18 cellular contexts compared by ENCODE assay signal in the genomic region with DNA sequence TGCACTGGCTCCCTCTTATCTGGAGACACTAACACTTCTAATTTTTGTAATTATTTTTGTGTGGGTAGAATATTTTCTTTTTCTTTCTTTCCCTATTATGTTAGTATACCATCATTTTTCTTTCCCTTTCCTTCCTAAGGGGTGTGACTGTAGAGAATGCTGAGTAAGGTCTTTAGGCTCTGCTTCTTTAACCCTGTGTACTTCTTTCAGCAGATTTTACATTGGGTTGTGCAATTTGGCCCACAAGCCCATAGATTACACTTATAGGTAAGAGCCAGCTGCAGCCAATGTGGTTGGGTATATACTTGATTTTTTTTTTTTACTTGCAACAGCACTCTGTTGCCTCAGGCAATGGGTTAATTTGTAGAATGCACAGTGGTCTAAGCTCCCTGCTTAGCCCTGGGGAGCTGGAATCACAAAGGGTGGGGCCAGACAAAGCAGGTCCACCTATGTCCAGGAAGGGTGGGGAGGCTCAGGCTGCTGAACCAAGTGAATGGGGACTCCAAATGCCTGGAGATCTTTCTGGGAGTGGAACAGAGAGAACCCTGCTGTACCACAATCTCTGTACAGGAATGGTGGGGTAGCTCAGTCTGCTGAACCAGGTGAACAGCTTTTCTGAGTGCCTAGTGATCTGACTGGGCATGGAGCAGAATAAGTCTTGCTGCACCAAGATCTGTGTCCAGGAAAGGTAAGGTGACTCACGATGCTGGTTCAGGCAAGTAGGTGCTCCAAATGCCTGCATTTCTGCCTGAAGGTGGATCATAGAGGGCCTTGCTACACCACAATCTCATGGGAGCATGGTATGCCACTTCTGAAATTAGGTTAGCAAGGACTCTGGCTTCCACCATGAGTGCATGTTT.
A peak's percentile ranks its signal among the peaks of the same experiment; 100 is the strongest.
DNase-seq lines count a peak whose midpoint lies in the region; ATAC-seq, FAIRE-seq and TF ChIP-seq lines count a peak whose summit lies in the region.
"Had no signal": no experiment of that assay in that cellular context is flagged by ENCODE, and none has a peak within 500 bp of the region (broad histone marks: within the 10 kb centered on the region; RNA-seq: fewer than 3 reads in every experiment).

No MANE protein-coding gene starts in this region.

- H2AFZ ChIP-seq in IMR-90 (replicated peaks; ENCODE audit: low read length, poor library complexity) = no peak overlapping the region

- no peak overlapping the region for H2AK9ac ChIP-seq in IMR-90 (replicated peaks; ENCODE audit: low read depth, low read length, poor library complexity)

- in situ Hi-C loops in IMR-90 (cut with MboI; ENCODE audit: low sequenced_read_pairs) = no loop called here

- no peak overlapping the region for H2BK20ac ChIP-seq in IMR-90 (ENCODE audit: low read depth, low read length)

- H4K8ac ChIP-seq in IMR-90 (ENCODE audit: low read depth in 2 of 2, low read length in 2 of 2) = no peak overlapping the region

- H3K4me3 ChIP-seq in A549 = no peak overlapping the region
- no peak overlapping the region for H3K4me3 ChIP-seq in IMR-90 (ENCODE audit: insufficient read depth, low read depth, low read length)
- H3K4me3 ChIP-seq in epithelial cell of esophagus (ENCODE audit: low read length) = no peak overlapping the region

- H3K79me1 ChIP-seq in IMR-90 (ENCODE audit: low read depth in 1 of 2, low read length in 2 of 2) = no peaks in the 10 kb centered on the region

- H3K4me1 Mint-ChIP-seq in activated T-helper 1 cell treated with anti-CD3 and anti-CD28 coated beads, Interleukin-12 subunit alpha, Interleukin-12 subunit beta, Interleukin-2, Interleukin-4 antibody, amounts not matched to agents 30 ng/mL and 10 ng/mL and 1 ng/mL, durations not matched to agents 14 hours and 24 hours and 36 hours (ENCODE audit: low read depth) = no peaks in the 10 kb centered on the region
- H3K4me1 Mint-ChIP-seq: CD4-positive, alpha-beta memory T cell; H9 had no signal

- dilution Hi-C loops in IMR-90 (cut with HindIII; ENCODE audit: low sequenced_read_pairs, unreplicated experiment) = no loop called here

- TF ChIP-seq POLR2A in A549 (IDR thresholded peaks at IDR 0.05; ENCODE audit: low read length) = no peak
- no peak for TF ChIP-seq POLR2A in IMR-90 (IDR thresholded peaks at IDR 0.05; ENCODE audit: low read depth, low read length)

- H3K27me3 ChIP-seq in IMR-90 (ENCODE audit: control insufficient read depth, insufficient read depth, low read length) (no peaks in the 10 kb centered on the region), foreskin keratinocyte (no peaks in the 10 kb centered on the region)
- H3K27me3 ChIP-seq: BE2C had no signal

- intact Hi-C loops in IMR-90 (cut with micrococcal nuclease) = no loop called here
- intact Hi-C loops in activated T-helper 1 cell treated with anti-CD3 and anti-CD28 coated beads, Interleukin-12 subunit alpha, Interleukin-12 subunit beta, Interleukin-2, Interleukin-4 antibody, amounts not matched to agents 30 ng/mL and 10 ng/mL and 1 ng/mL, durations not matched to agents 14 hours and 24 hours and 36 hours (cut with micrococcal nuclease) = no loop called here

- POLR2A ChIA-PET in A549 (lab: Yijun Ruan, JAX) = no interaction called here
- POLR2A ChIA-PET in IMR-90 (lab: Charles Lee; ENCODE audit: unreplicated experiment) = no interaction called here

- no peaks in the 10 kb centered on the region for H3K36me3 ChIP-seq in IMR-90 (ENCODE audit: control insufficient read depth, insufficient read depth, low read length)
- H3K36me3 ChIP-seq: BE2C had no signal

- TF ChIP-seq RAD21 in A549 (conservative IDR thresholded peaks at IDR 0.05 in 1 of 2, IDR thresholded peaks at IDR 0.05 in 1 of 2) = no peak
- no peak for TF ChIP-seq RAD21 in IMR-90 (IDR thresholded peaks at IDR 0.05; ENCODE audit: low read length)

- CTCF ChIA-PET in A549 (lab: Yijun Ruan, JAX) = no interaction called here
- CTCF ChIA-PET in IMR-90 (lab: Yijun Ruan, JAX) = no interaction called here

- H3K4ac ChIP-seq in IMR-90 (ENCODE audit: low read depth, low read length) = no peak overlapping the region

- no peaks in the 10 kb centered on the region for H3K4me1 ChIP-seq in A549
- H3K4me1 ChIP-seq in IMR-90 (ENCODE audit: control insufficient read depth, insufficient read depth, low read length) = no peaks in the 10 kb centered on the region
- no peaks in the 10 kb centered on the region for H3K4me1 ChIP-seq in foreskin keratinocyte
- H3K4me1 ChIP-seq: BE2C had no signal

- 0% methylated on average over 1 of the region's 1 CpG for WGBS in A549 (ENCODE audit: missing lambda C conversion rate)
- 83% methylated on average over 1 of the region's 1 CpG; no CpG with 5 or more reads in 1 of the 2 experiments for whole genome bisulfite sequencing in IMR-90 (ENCODE audit: extremely low coverage in 2 of 2, insufficient read length in 1 of 2), 2 experiments

- no peak overlapping the region for H3K14ac ChIP-seq in IMR-90 (replicated peaks; ENCODE audit: low read depth, low read length)

- no peak overlapping the region for H3K23ac ChIP-seq in IMR-90 (ENCODE audit: low read depth, low read length)

- no peak overlapping the region for H3K56ac ChIP-seq in IMR-90 (ENCODE audit: extremely low read depth, insufficient read depth, low read length)

- no peak overlapping the region for H3K27ac ChIP-seq in A549
- no peak overlapping the region for H3K27ac ChIP-seq in IMR-90 (ENCODE audit: insufficient read depth, low read length)
- H3K27ac ChIP-seq in foreskin keratinocyte = no peak overlapping the region
- H3K27ac ChIP-seq: C4-2B had no signal

- no peak overlapping the region for H3K18ac ChIP-seq in IMR-90 (ENCODE audit: low read depth, low read length)

- no peaks in the 10 kb centered on the region for H3K36me3 Mint-ChIP-seq in activated T-helper 1 cell treated with anti-CD3 and anti-CD28 coated beads, Interleukin-12 subunit alpha, Interleukin-12 subunit beta, Interleukin-2, Interleukin-4 antibody, amounts not matched to agents 30 ng/mL and 10 ng/mL and 1 ng/mL, durations not matched to agents 14 hours and 24 hours and 36 hours (ENCODE audit: low read depth)

- no peak for FAIRE-seq in A549 (lab: Jason Lieb, UNC)
- FAIRE-seq: A204.1, GM12892, GM19239 had no signal

- BruUV-seq in IMR-90 (replicated peaks; lab: Mats Ljungman, UMichigan) = no TSS peak

- H3K9me3 Mint-ChIP-seq in activated T-helper 1 cell treated with anti-CD3 and anti-CD28 coated beads, Interleukin-12 subunit alpha, Interleukin-12 subunit beta, Interleukin-2, Interleukin-4 antibody, amounts not matched to agents 30 ng/mL and 10 ng/mL and 1 ng/mL, durations not matched to agents 14 hours and 24 hours and 36 hours = peaks cover 25% of the 10 kb centered on the region

- no peak overlapping the region for H3K9ac ChIP-seq in IMR-90 (ENCODE audit: low read depth, low read length)

- no peaks in the 10 kb centered on the region for H3K9me1 ChIP-seq in IMR-90 (ENCODE audit: insufficient read depth, low read length)

- no peak for TF ChIP-seq EP300 in A549 (IDR thresholded peaks at IDR 0.05)

- no peak overlapping the region for H3K27ac Mint-ChIP-seq in activated T-helper 1 cell treated with anti-CD3 and anti-CD28 coated beads, Interleukin-12 subunit alpha, Interleukin-12 subunit beta, Interleukin-2, Interleukin-4 antibody, amounts not matched to agents 30 ng/mL and 10 ng/mL and 1 ng/mL, durations not matched to agents 14 hours and 24 hours and 36 hours
- H3K27ac Mint-ChIP-seq: CD4-positive, alpha-beta memory T cell; H9 had no signal

- H4K5ac ChIP-seq in IMR-90 (ENCODE audit: low read depth, low read length) = no peak overlapping the region

- no peak overlapping the region for H3K4me2 ChIP-seq in A549
- H3K4me2 ChIP-seq in IMR-90 (ENCODE audit: low read depth, low read length) = no peak overlapping the region

- H4K91ac ChIP-seq in IMR-90 (ENCODE audit: insufficient read depth, low read depth, low read length) = no peak overlapping the region

- no peak overlapping the region for H2BK5ac ChIP-seq in IMR-90 (ENCODE audit: low read depth, low read length, poor library complexity, severe bottlenecking)

- no peak overlapping the region for H2AK5ac ChIP-seq in IMR-90 (ENCODE audit: low read depth, low read length)

- H3K4me3 Mint-ChIP-seq in activated T-helper 1 cell treated with anti-CD3 and anti-CD28 coated beads, Interleukin-12 subunit alpha, Interleukin-12 subunit beta, Interleukin-2, Interleukin-4 antibody, amounts not matched to agents 30 ng/mL and 10 ng/mL and 1 ng/mL, durations not matched to agents 14 hours and 24 hours and 36 hours = no peak overlapping the region
- H3K4me3 Mint-ChIP-seq: CD4-positive, alpha-beta memory T cell; H9 had no signal

- H3K27me3 Mint-ChIP-seq in activated T-helper 1 cell treated with anti-CD3 and anti-CD28 coated beads, Interleukin-12 subunit alpha, Interleukin-12 subunit beta, Interleukin-2, Interleukin-4 antibody, amounts not matched to agents 30 ng/mL and 10 ng/mL and 1 ng/mL, durations not matched to agents 14 hours and 24 hours and 36 hours (ENCODE audit: insufficient read depth) = peaks cover under 1% of the 10 kb centered on the region

- TF ChIP-seq CTCF in A549 (IDR thresholded peaks at IDR 0.05) (no peak), IMR-90 (conservative IDR thresholded peaks at IDR 0.05; ENCODE audit: low read depth, low read length) (no peak), epithelial cell of esophagus (IDR thresholded peaks at IDR 0.05; ENCODE audit: insufficient read depth, low read depth, low read length, missing control alignments) (peak; percentile 35), foreskin keratinocyte (conservative IDR thresholded peaks at IDR 0.05) (peak; percentile 45)

- ATAC-seq in A549 = no peak
- ATAC-seq in IMR-90 (ENCODE audit: low read depth) = no peak
- ATAC-seq in foreskin keratinocyte = peak; percentile 98
- ATAC-seq in GM19023 (IDR thresholded peaks at IDR 0.05; ENCODE audit: unreplicated experiment) = no peak

- no peak overlapping the region for H2BK15ac ChIP-seq in IMR-90 (ENCODE audit: low read depth, low read length)

- H3K9me3 ChIP-seq in A549 (no peaks in the 10 kb centered on the region; the same call in 2 of the 3 replicates), IMR-90 (ENCODE audit: control insufficient read depth, insufficient read depth, low read length) (peaks cover 6% of the 10 kb centered on the region)
- H3K9me3 ChIP-seq: BE2C had no signal

- H2BK120ac ChIP-seq in IMR-90 (ENCODE audit: low read depth, low read length) = no peak overlapping the region

- H4K20me1 ChIP-seq in IMR-90 (ENCODE audit: insufficient read depth, low read length) = no peaks in the 10 kb centered on the region

- DNase-seq in A549 (ENCODE audit: low read depth in 1 of 2, low spot score in 1 of 2) = no peak
- no peak for DNase-seq in IMR-90
- peak; percentile 98 for DNase-seq in epithelial cell of esophagus (ENCODE audit: low read depth)
- peak; percentile 86 to 94 for DNase-seq in foreskin keratinocyte
- DNase-seq in activated T-cell treated with anti-CD3 and anti-CD28 coated beads for 4 hours = no peak
- DNase-seq in activated T-helper 1 cell treated with anti-CD3 and anti-CD28 coated beads, Interleukin-12 subunit alpha, Interleukin-12 subunit beta, Interleukin-2, Interleukin-4 antibody, amounts not matched to agents 30 ng/mL and 10 ng/mL and 1 ng/mL, durations not matched to agents 14 hours and 24 hours and 36 hours (ENCODE audit: low spot score) = no peak
- DNase-seq: BE2C, DMS79 treated with DMSO at 0.1 percent for 48 hours, EL, GDM1, GOT3, H9 had no signal

TF ChIP-seq in A549, 52 proteins besides CTCF, POLR2A, EP300 and RAD21 (continues in another document):
- TF ChIP-seq HDAC2 (IDR thresholded peaks at IDR 0.05) (no peak), SREBF2 (IDR thresholded peaks at IDR 0.05) (no peak)

TF ChIP-seq in IMR-90, 13 proteins besides CTCF, POLR2A, EP300 and RAD21 (continues in another document):
- no peak for TF ChIP-seq BHLHE40 (IDR thresholded peaks at IDR 0.05; ENCODE audit: low read depth, low read length)

Comparison
In these comparisons a context has a peak if more than half of its experiments do, and no peak if none do; other contexts are left out.
1. DNase-seq: peak in epithelial cell of esophagus (single experiment) and foreskin keratinocyte (2 of 2); none in A549 (0 of 2), IMR-90 (single experiment), activated T-cell treated with anti-CD3 and anti-CD28 coated beads for 4 hours (single experiment) and activated T-helper 1 cell treated with anti-CD3 and anti-CD28 coated beads, Interleukin-12 subunit alpha, Interleukin-12 subunit beta, Interleukin-2, Interleukin-4 antibody, amounts not matched to agents 30 ng/mL and 10 ng/mL and 1 ng/mL, durations not matched to agents 14 hours and 24 hours and 36 hours (single experiment).
2. CTCF ChIP-seq: peak in epithelial cell of esophagus (single experiment) and foreskin keratinocyte (single experiment); none in A549 (single experiment) and IMR-90 (single experiment).